ENCODE assay signal across 11 cellular contexts in the genomic region with DNA sequence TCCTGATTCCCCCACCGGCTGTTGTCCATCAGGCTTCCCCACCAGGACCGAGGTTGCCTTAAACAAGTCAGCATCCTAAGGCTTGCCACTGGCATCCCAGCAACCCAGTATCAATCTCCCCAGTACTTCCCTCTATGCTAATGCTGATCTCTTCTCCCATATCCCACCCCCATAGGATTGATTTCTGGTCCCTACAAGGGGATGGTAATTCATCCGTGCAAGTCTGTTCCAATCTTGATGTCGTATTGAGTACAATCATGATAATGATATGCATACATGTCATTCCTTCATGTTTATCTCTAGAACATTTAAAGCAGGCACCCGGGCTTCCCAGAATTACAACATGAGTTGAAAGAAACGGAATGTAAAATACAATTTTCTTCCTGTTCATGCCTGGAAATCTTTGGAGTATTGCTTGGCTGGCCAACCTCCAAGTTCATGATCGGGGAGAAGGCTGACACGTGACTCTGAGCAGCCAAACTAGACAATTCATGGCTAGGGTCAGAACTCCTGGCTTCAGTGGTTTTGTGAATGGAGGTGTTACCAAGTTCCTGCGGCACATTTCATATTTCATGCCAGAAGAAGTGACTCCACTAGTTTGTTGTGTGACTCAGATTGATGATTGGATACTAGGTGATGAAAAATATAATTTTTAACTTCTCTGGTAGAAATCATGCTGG.
DNase-seq lines count a peak whose midpoint lies in the region; TF ChIP-seq lines count a peak whose summit lies in the region.
"Had no signal": no experiment of that assay in that cellular context is flagged by ENCODE, and none has a peak within 500 bp of the region (broad histone marks: within the 10 kb centered on the region; RNA-seq: fewer than 3 reads in every experiment).

No MANE protein-coding gene starts in this region.

- 25 to 28% methylated on average over 9 of the region's 9 CpGs for WGBS in tibial nerve, 2 donors

- peaks cover 57% of the 10 kb centered on the region for H3K36me3 Mint-ChIP-seq in MCF 10A (ENCODE audit: insufficient read depth, unreplicated experiment)

- POLR2A ChIA-PET in MCF 10A (lab: Yijun Ruan, JAX) (interaction anchor here (0.6 to 1.3 kb wide), 3 partner anchors 15 to 608 kb away, joined by 3 to 4 read pairs (median 3); no protein-coding TSS in a partner anchor), GM10248 (lab: Yijun Ruan, JAX) (no interaction called here)

- H3K4me3 ChIP-seq in tibial nerve (no peak overlapping the region), vagina (no peak overlapping the region)

- no peaks in the 10 kb centered on the region for H3K9me3 ChIP-seq in tibial nerve
- no peaks in the 10 kb centered on the region for H3K9me3 ChIP-seq in vagina

- H3K4me3 Mint-ChIP-seq in MCF 10A (ENCODE audit: unreplicated experiment) = peak overlapping the region; percentile 4

- H3K27ac ChIP-seq in tibial nerve = peak overlapping the region in 2 of 4 donors; percentile 56 to 77
- no peak overlapping the region for H3K27ac ChIP-seq in vagina
- H3K27ac ChIP-seq: 22Rv1 had no signal

- peaks cover 35% of the 10 kb centered on the region for H3K4me1 Mint-ChIP-seq in MCF 10A (ENCODE audit: insufficient read depth, unreplicated experiment)

- H3K36me3 ChIP-seq in tibial nerve (peaks cover 0 to 27% (median 0%) of the 10 kb centered on the region in 3 donors), vagina (peaks cover 0 to 12% of the 10 kb centered on the region in 2 donors)

- H3K4me1 ChIP-seq in tibial nerve (peaks cover 0 to 42% (median 23%) of the 10 kb centered on the region in 4 donors), vagina (peaks cover 34% of the 10 kb centered on the region)

- CTCF ChIA-PET in MCF 10A (lab: Yijun Ruan, JAX) (no interaction called here), GM10248 (lab: Yijun Ruan, JAX) (interaction anchor here (0.9 to 4.2 kb wide), 6 partner anchors 9 to 260 kb away, joined by 3 to 33 read pairs (median 12); no protein-coding TSS in a partner anchor)

- intact Hi-C loops in MCF 10A (cut with micrococcal nuclease) = no loop called here
- intact Hi-C loops in vagina (cut with DNase I) = no loop called here

- TF ChIP-seq EP300 in tibial nerve (IDR thresholded peaks at IDR 0.05) = peak in 1 of 2 donors; percentile 70

- peak overlapping the region; percentile 39 for H3K27ac Mint-ChIP-seq in MCF 10A (ENCODE audit: low read depth, unreplicated experiment)

- H3K27me3 Mint-ChIP-seq in MCF 10A (ENCODE audit: insufficient read depth, unreplicated experiment) = no peaks in the 10 kb centered on the region

- DNase-seq in DMS53 (lab: John Stamatoyannopoulos, UW) = peak; percentile 26
- no peak for DNase-seq in DMS53 treated with DMSO at 0.1 percent for 48 hours (lab: John Stamatoyannopoulos, UW; ENCODE audit: unreplicated experiment)
- peak; percentile 93 for DNase-seq in MCF 10A (ENCODE audit: unreplicated experiment)
- DNase-seq in kidney glomerular epithelial cell (lab: John Stamatoyannopoulos, UW) = peak; percentile 95
- peak; percentile 59 to 72 for DNase-seq in tibial nerve (ENCODE audit: low spot score in 2 of 2)
- no peak for DNase-seq in GM10248 (ENCODE audit: extremely low spot score)
- DNase-seq in vagina (ENCODE audit: extremely low spot score in 2 of 2) = no peak
- no peak for DNase-seq in superior temporal gyrus (ENCODE audit: extremely low spot score)
- DNase-seq: activated gamma-delta T cell, hippocampal formation had no signal

- H3K9me3 Mint-ChIP-seq in MCF 10A (ENCODE audit: unreplicated experiment) = no peaks in the 10 kb centered on the region

- no peaks in the 10 kb centered on the region for H3K27me3 ChIP-seq in tibial nerve
- no peaks in the 10 kb centered on the region for H3K27me3 ChIP-seq in vagina

- no peak for TF ChIP-seq CTCF in MCF 10A (IDR thresholded peaks at IDR 0.05; ENCODE audit: unreplicated experiment)
- no peak for TF ChIP-seq CTCF in tibial nerve (IDR thresholded peaks at IDR 0.05)
- no peak for TF ChIP-seq CTCF in GM10248 (IDR thresholded peaks at IDR 0.05; ENCODE audit: control extremely low read depth, extremely low read depth, low read depth, missing control alignments)
- no peak for TF ChIP-seq CTCF in vagina (IDR thresholded peaks at IDR 0.05)

- TF ChIP-seq POLR2A in tibial nerve (IDR thresholded peaks at IDR 0.05) (no peak), vagina (IDR thresholded peaks at IDR 0.05) (no peak)

- BruUV-seq in MCF 10A (replicated peaks; lab: Mats Ljungman, UMichigan) = no TSS peak

Comparison
In these comparisons a context has a peak if more than half of its experiments do, and no peak if none do; other contexts are left out.
1. DNase-seq: peak in DMS53 (single experiment), MCF 10A (single experiment), kidney glomerular epithelial cell (single experiment) and tibial nerve (2 of 2); none in DMS53 treated with DMSO at 0.1 percent for 48 hours (single experiment), GM10248 (single experiment), vagina (0 of 2) and superior temporal gyrus (single experiment).